In the genomic region with DNA sequence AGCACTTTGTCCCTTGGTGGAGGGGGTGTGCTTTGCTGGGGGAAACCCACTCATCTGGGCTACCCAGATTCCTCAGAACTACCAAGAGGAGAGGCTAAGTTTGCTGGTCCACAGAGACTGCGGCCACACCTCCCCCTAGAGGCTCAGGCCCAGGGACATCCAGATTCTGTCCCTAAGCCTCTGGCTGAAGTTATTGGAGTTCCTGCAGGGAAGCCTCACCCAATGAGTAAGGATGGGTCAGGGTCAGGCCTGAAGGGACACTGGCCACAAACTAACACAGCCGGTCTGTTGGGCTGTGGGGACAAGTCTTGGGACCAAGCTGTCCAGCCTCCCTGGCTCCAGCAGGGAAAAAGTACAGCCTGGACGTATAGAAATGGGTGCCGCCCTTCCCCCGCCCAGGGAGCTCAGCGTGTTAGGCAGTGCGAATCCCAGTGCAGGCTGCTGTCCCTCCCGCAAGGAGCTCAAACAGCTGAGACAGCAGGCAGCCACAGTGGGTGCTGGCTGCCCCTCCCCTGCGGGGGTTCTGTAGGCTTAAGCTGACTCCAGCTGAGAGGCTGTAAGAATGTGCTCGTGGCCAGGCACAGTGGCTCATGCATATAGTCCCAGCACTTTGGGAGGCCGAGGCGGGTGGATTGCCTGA, we compare ENCODE assay signal across 25 cellular contexts.
DNase-seq lines count a peak whose midpoint lies in the region; ATAC-seq and TF ChIP-seq lines count a peak whose summit lies in the region.
"Had no signal": no experiment of that assay in that cellular context is flagged by ENCODE, and none has a peak within 500 bp of the region (broad histone marks: within the 10 kb centered on the region; RNA-seq: fewer than 3 reads in every experiment).

No MANE protein-coding gene starts in this region.

- H4K5ac ChIP-seq in mesendoderm (ENCODE audit: low read length): no peak overlapping the region

- H4K8ac ChIP-seq in mesendoderm (ENCODE audit: low read depth, low read length): no peak overlapping the region
- no peak overlapping the region for H4K8ac ChIP-seq in mesenchymal stem cell (ENCODE audit: low read length)

- DNase-seq in ELF-1 (ENCODE audit: low read depth, low spot score) (peak; percentile 15), NCI-H82 (lab: John Stamatoyannopoulos, UW) (peak; percentile 87), mesendoderm (peak; percentile 13), mammary epithelial cell (no peak), mesenchymal stem cell (no peak)
- no peak for DNase-seq in activated CD8-positive, alpha-beta memory T cell treated with anti-CD3 and anti-CD28 coated beads, Interleukin-2, amount 10 ng/mL, durations not matched to agents 7 days and 5 days
- DNase-seq in activated T-cell treated with anti-CD3 and anti-CD28 coated beads, Interleukin-2, amount 50 U/mL, for 72 hours: no peak
- DNase-seq: CD8-positive, alpha-beta memory T cell; DND-41; GOT3; Kasumi-1; NCI-H1092 treated with DMSO at 0.1 percent for 48 hours; NCI-H1436 treated with DMSO at 0.1 percent for 48 hours; NCI-H187 treated with DMSO at 0.1 percent for 48 hours; NCI-H2171 treated with DMSO at 0.1 percent for 48 hours; NCI-H345; NCI-H510A treated with DMSO at 0.1 percent for 48 hours; PC-9; SHP77; T-cell had no signal

- ATAC-seq in activated CD8-positive, alpha-beta memory T cell treated with anti-CD3 and anti-CD28 coated beads, Interleukin-2, amount 10 ng/mL, durations not matched to agents 7 days and 5 days: no peak
- no peak for ATAC-seq in activated T-cell treated with anti-CD3 and anti-CD28 coated beads, Interleukin-2, amount 50 U/mL, for 72 hours (replicated peaks in 1 of 2)
- ATAC-seq: A549, T-cell had no signal

- no peak overlapping the region for H3K4me3 ChIP-seq in mesendoderm (ENCODE audit: low read length)
- no peak overlapping the region for H3K4me3 ChIP-seq in mammary epithelial cell (replicated peaks in 1 of 3; ENCODE audit: insufficient read depth in 1 of 3, low read depth in 2 of 3, low read length in 3 of 3)
- no peak overlapping the region for H3K4me3 ChIP-seq in mesenchymal stem cell (ENCODE audit: insufficient read depth in 1 of 2, low read depth in 1 of 2, low read length in 2 of 2)
- H3K4me3 ChIP-seq: A549, PC-9 had no signal

- H3K9me3 ChIP-seq in mammary epithelial cell (replicated peaks; ENCODE audit: insufficient read depth, low read length) (no peaks in the 10 kb centered on the region), mesenchymal stem cell (ENCODE audit: control insufficient read depth, low read length) (no peaks in the 10 kb centered on the region)

- H2BK5ac ChIP-seq in mesendoderm (ENCODE audit: low read length): no peak overlapping the region
- H2BK5ac ChIP-seq in mesenchymal stem cell (ENCODE audit: low read depth, low read length, poor library complexity, severe bottlenecking): no peak overlapping the region

- H3K4me1 Mint-ChIP-seq in dendritic cell treated with granulocyte-macrophage colony-stimulating factor and Interleukin-4, amounts not matched to agents 40 ng/mL and 50 ng/mL, for 4 days (ENCODE audit: low read depth): peaks cover 72% of the 10 kb centered on the region
- peaks cover 6% of the 10 kb centered on the region for H3K4me1 Mint-ChIP-seq in activated CD8-positive, alpha-beta memory T cell treated with anti-CD3 and anti-CD28 coated beads, Interleukin-2, amount 10 ng/mL, durations not matched to agents 7 days and 5 days
- H3K4me1 Mint-ChIP-seq in activated T-cell treated with anti-CD3 and anti-CD28 coated beads, Interleukin-2, amount 50 U/mL, for 72 hours (ENCODE audit: low read depth): no peaks in the 10 kb centered on the region
- H3K4me1 Mint-ChIP-seq: CD8-positive, alpha-beta memory T cell had no signal

- peak overlapping the region; percentile 66 for H3K27ac Mint-ChIP-seq in dendritic cell treated with granulocyte-macrophage colony-stimulating factor and Interleukin-4, amounts not matched to agents 40 ng/mL and 50 ng/mL, for 4 days
- H3K27ac Mint-ChIP-seq in activated CD8-positive, alpha-beta memory T cell treated with anti-CD3 and anti-CD28 coated beads, Interleukin-2, amount 10 ng/mL, durations not matched to agents 7 days and 5 days: no peak overlapping the region
- no peak overlapping the region for H3K27ac Mint-ChIP-seq in activated T-cell treated with anti-CD3 and anti-CD28 coated beads, Interleukin-2, amount 50 U/mL, for 72 hours
- H3K27ac Mint-ChIP-seq: B cell; CD8-positive, alpha-beta memory T cell; T-cell had no signal

- H2BK15ac ChIP-seq in mesendoderm (replicated peaks; ENCODE audit: low read depth) (no peak overlapping the region), mesenchymal stem cell (ENCODE audit: low read depth, poor library complexity, severe bottlenecking) (no peak overlapping the region)

- no peak overlapping the region for H4K91ac ChIP-seq in mesenchymal stem cell (ENCODE audit: low read length)

- H3K4me1 ChIP-seq in mesendoderm (ENCODE audit: control insufficient read depth, low read depth, low read length): no peaks in the 10 kb centered on the region
- no peaks in the 10 kb centered on the region for H3K4me1 ChIP-seq in mammary epithelial cell (ENCODE audit: insufficient read depth, low read length)
- H3K4me1 ChIP-seq in mesenchymal stem cell (ENCODE audit: control insufficient read depth, insufficient read depth, low read depth, low read length): peaks cover 2% of the 10 kb centered on the region
- H3K4me1 ChIP-seq: A549 had no signal

- H3K4me2 ChIP-seq in mesendoderm (ENCODE audit: low read length) (no peak overlapping the region), mammary epithelial cell (ENCODE audit: insufficient read depth, low read depth, low read length) (no peak overlapping the region), mesenchymal stem cell (ENCODE audit: low read length, poor library complexity, severe bottlenecking) (no peak overlapping the region)
- H3K4me2 ChIP-seq: A549, PC-9 had no signal

- no peak overlapping the region for H3K4ac ChIP-seq in mesendoderm (ENCODE audit: low read depth, low read length)
- no peak overlapping the region for H3K4ac ChIP-seq in mesenchymal stem cell (ENCODE audit: low read depth in 1 of 2, low read length in 2 of 2)

- H3K79me1 ChIP-seq in mesendoderm (ENCODE audit: low read length): no peaks in the 10 kb centered on the region
- H3K79me1 ChIP-seq in mesenchymal stem cell (replicated peaks; ENCODE audit: low read length, poor library complexity, severe bottlenecking): no peaks in the 10 kb centered on the region

- H2BK12ac ChIP-seq in mesenchymal stem cell (ENCODE audit: low read length in 2 of 2): no peak overlapping the region

- H3K9ac ChIP-seq in mesendoderm (ENCODE audit: low read length) (no peak overlapping the region), mammary epithelial cell (ENCODE audit: insufficient read depth, low read length) (no peak overlapping the region), mesenchymal stem cell (ENCODE audit: low read length) (no peak overlapping the region)

- H3K14ac ChIP-seq in mesenchymal stem cell (ENCODE audit: low read length in 2 of 2): no peak overlapping the region

- H3K27ac ChIP-seq in mesendoderm (ENCODE audit: low read depth, low read length) (no peak overlapping the region), mammary epithelial cell (ENCODE audit: insufficient read depth, low read depth, low read length) (no peak overlapping the region), mesenchymal stem cell (ENCODE audit: low read length, poor library complexity, severe bottlenecking) (no peak overlapping the region)
- H3K27ac ChIP-seq: A549, C4-2B, HL-60, PC-9 had no signal

- dilution Hi-C loops in mammary epithelial cell (cut with HindIII; ENCODE audit: low sequenced_read_pairs): no loop called here

- H3K23ac ChIP-seq in mesendoderm (ENCODE audit: low read length) (no peak overlapping the region), mesenchymal stem cell (ENCODE audit: low read length in 2 of 2) (no peak overlapping the region)

- H3K36me3 ChIP-seq in mesendoderm (ENCODE audit: control insufficient read depth, insufficient read depth, low read length): no peaks in the 10 kb centered on the region
- H3K36me3 ChIP-seq in mammary epithelial cell (ENCODE audit: insufficient read depth, low read length): no peaks in the 10 kb centered on the region
- H3K36me3 ChIP-seq in mesenchymal stem cell (ENCODE audit: control insufficient read depth in 1 of 2, insufficient read depth in 2 of 2, low read depth in 1 of 2, low read length in 2 of 2): no peaks in the 10 kb centered on the region

- WGBS in mesendoderm (ENCODE audit: extremely low coverage, insufficient coverage, low lambda C conversion rate): no CpG with 5 or more reads among the region's 12 CpGs
- WGBS in mammary epithelial cell (ENCODE audit: low coverage, missing lambda C conversion rate): 87% methylated on average over 12 of the region's 12 CpGs
- 84% methylated on average over 10 of the region's 12 CpGs for WGBS in mesenchymal stem cell

- no peak overlapping the region for H3K4me3 Mint-ChIP-seq in dendritic cell treated with granulocyte-macrophage colony-stimulating factor and Interleukin-4, amounts not matched to agents 40 ng/mL and 50 ng/mL, for 4 days
- no peak overlapping the region for H3K4me3 Mint-ChIP-seq in activated CD8-positive, alpha-beta memory T cell treated with anti-CD3 and anti-CD28 coated beads, Interleukin-2, amount 10 ng/mL, durations not matched to agents 7 days and 5 days
- no peak overlapping the region for H3K4me3 Mint-ChIP-seq in activated T-cell treated with anti-CD3 and anti-CD28 coated beads, Interleukin-2, amount 50 U/mL, for 72 hours
- H3K4me3 Mint-ChIP-seq: B cell; CD8-positive, alpha-beta memory T cell; T-cell had no signal

- H3K18ac ChIP-seq in mesendoderm (ENCODE audit: low read length): no peak overlapping the region
- H3K18ac ChIP-seq in mesenchymal stem cell (ENCODE audit: low read depth in 1 of 2, low read length in 2 of 2): no peak overlapping the region

- no peaks in the 10 kb centered on the region for H3K27me3 Mint-ChIP-seq in dendritic cell treated with granulocyte-macrophage colony-stimulating factor and Interleukin-4, amounts not matched to agents 40 ng/mL and 50 ng/mL, for 4 days
- peaks cover 30% of the 10 kb centered on the region for H3K27me3 Mint-ChIP-seq in activated CD8-positive, alpha-beta memory T cell treated with anti-CD3 and anti-CD28 coated beads, Interleukin-2, amount 10 ng/mL, durations not matched to agents 7 days and 5 days
- H3K27me3 Mint-ChIP-seq in activated T-cell treated with anti-CD3 and anti-CD28 coated beads, Interleukin-2, amount 50 U/mL, for 72 hours (ENCODE audit: low read depth): peaks cover 18% of the 10 kb centered on the region

- H2AK5ac ChIP-seq in mesendoderm (ENCODE audit: low read length): no peak overlapping the region
- H2AK5ac ChIP-seq in mesenchymal stem cell (ENCODE audit: low read length, severe bottlenecking): no peak overlapping the region

- no peak for TF ChIP-seq CTCF in mammary epithelial cell (conservative IDR thresholded peaks at IDR 0.05 in 1 of 2, IDR thresholded peaks at IDR 0.05 in 1 of 2; ENCODE audit: extremely low read depth in 1 of 2, insufficient read depth in 1 of 2, low read depth in 1 of 2, low read length in 2 of 2)

- no peaks in the 10 kb centered on the region for H3K36me3 Mint-ChIP-seq in dendritic cell treated with granulocyte-macrophage colony-stimulating factor and Interleukin-4, amounts not matched to agents 40 ng/mL and 50 ng/mL, for 4 days (ENCODE audit: low read depth)
- H3K36me3 Mint-ChIP-seq in activated CD8-positive, alpha-beta memory T cell treated with anti-CD3 and anti-CD28 coated beads, Interleukin-2, amount 10 ng/mL, durations not matched to agents 7 days and 5 days: no peaks in the 10 kb centered on the region
- peaks cover 0 to 2% of the 10 kb centered on the region in 2 donors for H3K36me3 Mint-ChIP-seq in activated T-cell treated with anti-CD3 and anti-CD28 coated beads, Interleukin-2, amount 50 U/mL, for 72 hours (ENCODE audit: insufficient read depth in 2 of 2)
- H3K36me3 Mint-ChIP-seq: CD8-positive, alpha-beta memory T cell; T-cell had no signal

- no peak overlapping the region for H2BK120ac ChIP-seq in mesendoderm (ENCODE audit: low read depth, low read length)
- H2BK120ac ChIP-seq in mesenchymal stem cell (ENCODE audit: low read depth, low read length): no peak overlapping the region

- intact Hi-C loops in dendritic cell treated with granulocyte-macrophage colony-stimulating factor and Interleukin-4, amounts not matched to agents 40 ng/mL and 50 ng/mL, for 4 days (cut with micrococcal nuclease): no loop called here
- intact Hi-C loops in mammary epithelial cell (cut with micrococcal nuclease): no loop called here

- no peaks in the 10 kb centered on the region for H3K9me3 Mint-ChIP-seq in dendritic cell treated with granulocyte-macrophage colony-stimulating factor and Interleukin-4, amounts not matched to agents 40 ng/mL and 50 ng/mL, for 4 days
- H3K9me3 Mint-ChIP-seq in activated CD8-positive, alpha-beta memory T cell treated with anti-CD3 and anti-CD28 coated beads, Interleukin-2, amount 10 ng/mL, durations not matched to agents 7 days and 5 days (ENCODE audit: low read depth): no peaks in the 10 kb centered on the region
- no peaks in the 10 kb centered on the region for H3K9me3 Mint-ChIP-seq in activated T-cell treated with anti-CD3 and anti-CD28 coated beads, Interleukin-2, amount 50 U/mL, for 72 hours

- CTCF ChIA-PET in mammary epithelial cell (lab: Charles Lee; ENCODE audit: low non-redundant PET): interaction anchor here (0.6 kb wide), 1 partner anchor 15 kb away, joined by 6 read pairs; no protein-coding TSS in a partner anchor
- CTCF ChIA-PET in activated CD8-positive, alpha-beta memory T cell treated with anti-CD3 and anti-CD28 coated beads, Interleukin-2, amount 10 ng/mL, durations not matched to agents 7 days and 5 days (lab: Charles Lee): no interaction called here

- no peaks in the 10 kb centered on the region for H3K27me3 ChIP-seq in mesendoderm (ENCODE audit: insufficient read depth, low read length, poor library complexity)
- H3K27me3 ChIP-seq in mammary epithelial cell (ENCODE audit: insufficient read depth, low read length): no peaks in the 10 kb centered on the region
- peaks cover 0 to 2% of the 10 kb centered on the region in 2 experiments for H3K27me3 ChIP-seq in mesenchymal stem cell (ENCODE audit: control insufficient read depth in 1 of 2, insufficient read depth in 1 of 2, low read length in 2 of 2)

- in situ Hi-C loops in mammary epithelial cell (cut with MboI; ENCODE audit: low sequenced_read_pairs in 2 of 2): no loop called here

- H3K79me2 ChIP-seq in mesendoderm (ENCODE audit: control insufficient read depth, insufficient read depth, low read length): no peaks in the 10 kb centered on the region
- no peaks in the 10 kb centered on the region for H3K79me2 ChIP-seq in mammary epithelial cell (ENCODE audit: insufficient read depth, low read length)

- H2AFZ ChIP-seq in mammary epithelial cell (ENCODE audit: low read depth, low read length) (no peak overlapping the region), mesenchymal stem cell (ENCODE audit: low read depth, low read length) (no peak overlapping the region)
- H2AFZ ChIP-seq: PC-9 had no signal

- H3K56ac ChIP-seq in mesendoderm (ENCODE audit: low read length): no peak overlapping the region

- BruUV-seq in mammary epithelial cell (replicated peaks; lab: Mats Ljungman, UMichigan): no TSS peak

- H4K20me1 ChIP-seq in mammary epithelial cell (ENCODE audit: insufficient read depth, low read length): no peaks in the 10 kb centered on the region

Comparison
In these comparisons a context has a peak if more than half of its experiments do, and no peak if none do; other contexts are left out.
1. DNase-seq: peak in ELF-1 (single experiment), NCI-H82 (single experiment) and mesendoderm (single experiment); none in mammary epithelial cell (single experiment), activated CD8-positive, alpha-beta memory T cell treated with anti-CD3 and anti-CD28 coated beads, Interleukin-2, amount 10 ng/mL, durations not matched to agents 7 days and 5 days (single experiment), activated T-cell treated with anti-CD3 and anti-CD28 coated beads, Interleukin-2, amount 50 U/mL, for 72 hours (0 of 2) and mesenchymal stem cell (single experiment).